1 cellular context compared by ENCODE assay signal in genomic region chr11:64562723-64563351, GRCh38.
TF ChIP-seq lines count a peak whose summit lies in the region.

No MANE protein-coding gene starts in this region.

TF ChIP-seq in H1, 55 proteins besides CTCF, POLR2A, EP300 and RAD21:
- TF ChIP-seq SIX5 (IDR thresholded peaks at IDR 0.05; ENCODE audit: low read depth, low read length) (no peak), JUND (IDR thresholded peaks at IDR 0.05; ENCODE audit: low read length) (no peak), PHF8 (conservative IDR thresholded peaks at IDR 0.05; ENCODE audit: low read depth, low read length) (no peak), ASH2L (IDR thresholded peaks at IDR 0.05; ENCODE audit: low read length) (no peak)
